In genomic region chr17:57894848-57895247, GRCh38 we compare ENCODE assay signal across 16 cellular contexts. TPM values are rescaled to one million over a fixed set of nuclear protein-coding genes. Genes with fewer than 3 reads are reported as not detected.
DNase-seq lines count a peak whose midpoint lies in the region; ATAC-seq, FAIRE-seq and TF ChIP-seq lines count a peak whose summit lies in the region.
"Had no signal": no experiment of that assay in that cellular context is flagged by ENCODE, and none has a peak within 500 bp of the region (broad histone marks: within the 10 kb centered on the region; RNA-seq: fewer than 3 reads in every experiment).

No MANE protein-coding gene starts in this region.

- peak overlapping the region; percentile 14 for H3K27ac Mint-ChIP-seq in T-helper 2 cell treated with Interferon-gamma antibody and Interleukin-4, amounts not matched to agents 5 μg/mL and 100 μg/mL, for 36 hours
- no peak overlapping the region for H3K27ac Mint-ChIP-seq in activated CD8-positive, alpha-beta T cell treated with anti-CD3 and anti-CD28 coated beads for 36 hours
- no peak overlapping the region for H3K27ac Mint-ChIP-seq in activated T-helper 1 cell treated with anti-CD3 and anti-CD28 coated beads, Interleukin-12 subunit alpha, Interleukin-12 subunit beta, Interleukin-2, Interleukin-4 antibody, amounts not matched to agents 30 ng/mL and 10 ng/mL and 1 ng/mL, durations not matched to agents 14 hours and 24 hours and 36 hours

- H3K27me3 ChIP-seq in layer of hippocampus (ENCODE audit: control insufficient read depth, insufficient read depth, low read length) (no peaks in the 10 kb centered on the region), stomach (no peaks in the 10 kb centered on the region)
- H3K27me3 ChIP-seq: BLaER1, cardiac muscle cell, left lung had no signal

- TF ChIP-seq EP300 in stomach (IDR thresholded peaks at IDR 0.05), result no peak

- no peak for ATAC-seq in HG03025 (IDR thresholded peaks at IDR 0.05; ENCODE audit: low FRiP score, unreplicated experiment)
- ATAC-seq in activated CD8-positive, alpha-beta T cell treated with anti-CD3 and anti-CD28 coated beads for 36 hours, result no peak
- ATAC-seq: left lung had no signal

- 90 to 97% (median 94%) methylated on average over 1 of the region's 1 CpG for WGBS in stomach, 5 donors
- WGBS in lower leg skin, 2 donors, result 93% methylated on average over 1 of the region's 1 CpG

- no peak overlapping the region for H3K4me3 Mint-ChIP-seq in T-helper 2 cell treated with Interferon-gamma antibody and Interleukin-4, amounts not matched to agents 5 μg/mL and 100 μg/mL, for 36 hours
- no peak overlapping the region for H3K4me3 Mint-ChIP-seq in activated CD8-positive, alpha-beta T cell treated with anti-CD3 and anti-CD28 coated beads for 36 hours
- no peak overlapping the region for H3K4me3 Mint-ChIP-seq in activated T-helper 1 cell treated with anti-CD3 and anti-CD28 coated beads, Interleukin-12 subunit alpha, Interleukin-12 subunit beta, Interleukin-2, Interleukin-4 antibody, amounts not matched to agents 30 ng/mL and 10 ng/mL and 1 ng/mL, durations not matched to agents 14 hours and 24 hours and 36 hours

- peaks cover 17% of the 10 kb centered on the region for H3K4me1 Mint-ChIP-seq in T-helper 2 cell treated with Interferon-gamma antibody and Interleukin-4, amounts not matched to agents 5 μg/mL and 100 μg/mL, for 36 hours (ENCODE audit: low read depth)
- no peaks in the 10 kb centered on the region for H3K4me1 Mint-ChIP-seq in activated CD8-positive, alpha-beta T cell treated with anti-CD3 and anti-CD28 coated beads for 36 hours (ENCODE audit: low read depth)
- no peaks in the 10 kb centered on the region for H3K4me1 Mint-ChIP-seq in activated T-helper 1 cell treated with anti-CD3 and anti-CD28 coated beads, Interleukin-12 subunit alpha, Interleukin-12 subunit beta, Interleukin-2, Interleukin-4 antibody, amounts not matched to agents 30 ng/mL and 10 ng/mL and 1 ng/mL, durations not matched to agents 14 hours and 24 hours and 36 hours (ENCODE audit: low read depth)

- TF ChIP-seq CTCF in stomach (IDR thresholded peaks at IDR 0.05) (no peak), lower leg skin (IDR thresholded peaks at IDR 0.05) (no peak)
- TF ChIP-seq CTCF in activated CD8-positive, alpha-beta T cell treated with anti-CD3 and anti-CD28 coated beads for 36 hours (IDR thresholded peaks at IDR 0.05), result no peak

- no peaks in the 10 kb centered on the region for H3K9me3 Mint-ChIP-seq in T-helper 2 cell treated with Interferon-gamma antibody and Interleukin-4, amounts not matched to agents 5 μg/mL and 100 μg/mL, for 36 hours
- H3K9me3 Mint-ChIP-seq in activated CD8-positive, alpha-beta T cell treated with anti-CD3 and anti-CD28 coated beads for 36 hours, result no peaks in the 10 kb centered on the region
- no peaks in the 10 kb centered on the region for H3K9me3 Mint-ChIP-seq in activated T-helper 1 cell treated with anti-CD3 and anti-CD28 coated beads, Interleukin-12 subunit alpha, Interleukin-12 subunit beta, Interleukin-2, Interleukin-4 antibody, amounts not matched to agents 30 ng/mL and 10 ng/mL and 1 ng/mL, durations not matched to agents 14 hours and 24 hours and 36 hours

- no peaks in the 10 kb centered on the region for H3K9me3 ChIP-seq in stomach
- H3K9me3 ChIP-seq: BLaER1, left lung had no signal

- POLR2A ChIA-PET in activated CD8-positive, alpha-beta T cell treated with anti-CD3 and anti-CD28 coated beads for 36 hours (lab: Charles Lee), result interaction anchor here (1.0 kb wide), 1 partner anchor 14 kb away, joined by 3 read pairs; no protein-coding TSS in a partner anchor

- TF ChIP-seq POLR2A in GM12891 (IDR thresholded peaks at IDR 0.05; ENCODE audit: low read depth, low read length), result no peak
- no peak for TF ChIP-seq POLR2A in stomach (IDR thresholded peaks at IDR 0.05)
- no peak for TF ChIP-seq POLR2A in lower leg skin (IDR thresholded peaks at IDR 0.05)

- FAIRE-seq in GM12891 (lab: Jason Lieb, UNC), result peak; percentile 84
- FAIRE-seq: endothelial cell of umbilical vein had no signal

- no peak for DNase-seq in GM12891 (ENCODE audit: insufficient read length, low spot score)
- no peak for DNase-seq in T-helper 2 cell treated with Interferon-gamma antibody and Interleukin-4, amounts not matched to agents 5 μg/mL and 100 μg/mL, for 36 hours (ENCODE audit: low spot score)
- no peak for DNase-seq in stomach
- DNase-seq in lower leg skin (ENCODE audit: low spot score in 2 of 2), result no peak
- DNase-seq in activated CD8-positive, alpha-beta T cell treated with anti-CD3 and anti-CD28 coated beads for 36 hours, result no peak
- DNase-seq in activated T-helper 1 cell treated with anti-CD3 and anti-CD28 coated beads, Interleukin-12 subunit alpha, Interleukin-12 subunit beta, Interleukin-2, Interleukin-4 antibody, amounts not matched to agents 30 ng/mL and 10 ng/mL and 1 ng/mL, durations not matched to agents 14 hours and 24 hours and 36 hours (ENCODE audit: low spot score), result no peak
- DNase-seq: DMS79 treated with DMSO at 0.1 percent for 48 hours, left lung, NCI-H82, SHP77, T-helper 9 cell had no signal

- intact Hi-C loops in stomach (cut with DNase I; ENCODE audit: low total_unique reads) (loop anchor here (10.0 kb wide), 1 partner anchor 60 kb away; the partner anchor contains the start of gene CUEDC1), lower leg skin (cut with DNase I; ENCODE audit: low total_unique reads) (no loop called here)
- intact Hi-C loops in activated CD8-positive, alpha-beta T cell treated with anti-CD3 and anti-CD28 coated beads for 36 hours (cut with micrococcal nuclease), result no loop called here
- intact Hi-C loops in activated T-helper 1 cell treated with anti-CD3 and anti-CD28 coated beads, Interleukin-12 subunit alpha, Interleukin-12 subunit beta, Interleukin-2, Interleukin-4 antibody, amounts not matched to agents 30 ng/mL and 10 ng/mL and 1 ng/mL, durations not matched to agents 14 hours and 24 hours and 36 hours (cut with micrococcal nuclease), result loop anchor here (10.0 kb wide), 1 partner anchor 280 kb away; no protein-coding TSS in a partner anchor

- CTCF ChIA-PET in activated CD8-positive, alpha-beta T cell treated with anti-CD3 and anti-CD28 coated beads for 36 hours (lab: Charles Lee), result interaction anchor here (1.2 to 1.7 kb wide), 2 partner anchors 36 to 105 kb away, joined by 3 to 4 read pairs; no protein-coding TSS in a partner anchor

- no peaks in the 10 kb centered on the region for H3K36me3 ChIP-seq in stomach
- H3K36me3 ChIP-seq: BLaER1, cardiac muscle cell, left lung had no signal

- H3K27ac ChIP-seq in layer of hippocampus (ENCODE audit: low read depth, low read length), result peak overlapping the region; percentile 64
- H3K27ac ChIP-seq in stomach, result peak overlapping the region; percentile 43 to 95 (median 91)
- H3K27ac ChIP-seq: BLaER1, cardiac muscle cell had no signal

- H3K4me3 ChIP-seq in stomach (no peak overlapping the region), lower leg skin (ENCODE audit: low read depth, poor library complexity, severe bottlenecking) (no peak overlapping the region)
- H3K4me3 ChIP-seq: BLaER1, cardiac muscle cell had no signal

- peaks cover 71 to 93% (median 89%) of the 10 kb centered on the region in 4 donors for H3K4me1 ChIP-seq in stomach

- H3K27me3 Mint-ChIP-seq in T-helper 2 cell treated with Interferon-gamma antibody and Interleukin-4, amounts not matched to agents 5 μg/mL and 100 μg/mL, for 36 hours (ENCODE audit: low read depth), result no peaks in the 10 kb centered on the region
- H3K27me3 Mint-ChIP-seq in activated CD8-positive, alpha-beta T cell treated with anti-CD3 and anti-CD28 coated beads for 36 hours, result peaks cover 2% of the 10 kb centered on the region
- H3K27me3 Mint-ChIP-seq in activated T-helper 1 cell treated with anti-CD3 and anti-CD28 coated beads, Interleukin-12 subunit alpha, Interleukin-12 subunit beta, Interleukin-2, Interleukin-4 antibody, amounts not matched to agents 30 ng/mL and 10 ng/mL and 1 ng/mL, durations not matched to agents 14 hours and 24 hours and 36 hours (ENCODE audit: insufficient read depth), result peaks cover 6% of the 10 kb centered on the region

- no peaks in the 10 kb centered on the region for H3K36me3 Mint-ChIP-seq in T-helper 2 cell treated with Interferon-gamma antibody and Interleukin-4, amounts not matched to agents 5 μg/mL and 100 μg/mL, for 36 hours (ENCODE audit: low read depth)
- no peaks in the 10 kb centered on the region for H3K36me3 Mint-ChIP-seq in activated CD8-positive, alpha-beta T cell treated with anti-CD3 and anti-CD28 coated beads for 36 hours (ENCODE audit: low read depth)
- no peaks in the 10 kb centered on the region for H3K36me3 Mint-ChIP-seq in activated T-helper 1 cell treated with anti-CD3 and anti-CD28 coated beads, Interleukin-12 subunit alpha, Interleukin-12 subunit beta, Interleukin-2, Interleukin-4 antibody, amounts not matched to agents 30 ng/mL and 10 ng/mL and 1 ng/mL, durations not matched to agents 14 hours and 24 hours and 36 hours (ENCODE audit: low read depth)

TF ChIP-seq in GM12891, 5 proteins besides CTCF, POLR2A, EP300 and RAD21:
- no peak for TF ChIP-seq POLR2AphosphoS5 (IDR thresholded peaks at IDR 0.05; ENCODE audit: low read depth, low read length)
- TF ChIP-seq TAF1 (IDR thresholded peaks at IDR 0.05; ENCODE audit: low read depth, low read length), result no peak
- TF ChIP-seq PAX5 (IDR thresholded peaks at IDR 0.05; ENCODE audit: insufficient read depth, low read length, severe bottlenecking), result no peak
- TF ChIP-seq SPI1 (IDR thresholded peaks at IDR 0.05; ENCODE audit: low read depth, low read length), result no peak
- no peak for TF ChIP-seq POU2F2 (IDR thresholded peaks at IDR 0.05; ENCODE audit: low read depth, low read length)

RNA-seq across cellular contexts. Expression of gene MRPS23, which starts 45.0 kb away (rescaled TPM):
- polyA plus RNA-seq in GM12891 (2012; ENCODE audit: low read depth, missing spikeins), result 68.2 TPM
- total RNA-seq in stomach, result 10 to 100 TPM in 4 of 5 donors, not detected in 1; 12.6 to 26.8 (median 16.8) TPM
- polyA plus RNA-seq in stomach, result 10 to 100 TPM; 25.1 to 43.3 (median 34.2) TPM
- total RNA-seq in lower leg skin, result 10 to 100 TPM; 12.2 to 17.8 (median 15.0) TPM
- total RNA-seq in activated CD8-positive, alpha-beta T cell treated with anti-CD3 and anti-CD28 coated beads for 36 hours, result 10 to 100 TPM; 69.5 to 70.0 TPM
- total RNA-seq in activated T-helper 1 cell treated with anti-CD3 and anti-CD28 coated beads, Interleukin-12 subunit alpha, Interleukin-12 subunit beta, Interleukin-2, Interleukin-4 antibody, amounts not matched to agents 30 ng/mL and 10 ng/mL and 1 ng/mL, durations not matched to agents 14 hours and 24 hours and 36 hours, result 79.6 and 87.0 TPM in 2 replicates

Comparison
In these comparisons a context has a peak if more than half of its experiments do, and no peak if none do; other contexts are left out.
1. intact Hi-C loops: an anchor here in stomach (10.0 kb wide) and activated T-helper 1 cell treated with anti-CD3 and anti-CD28 coated beads, Interleukin-12 subunit alpha, Interleukin-12 subunit beta, Interleukin-2, Interleukin-4 antibody, amounts not matched to agents 30 ng/mL and 10 ng/mL and 1 ng/mL, durations not matched to agents 14 hours and 24 hours and 36 hours (10.0 kb wide); none called in lower leg skin and activated CD8-positive, alpha-beta T cell treated with anti-CD3 and anti-CD28 coated beads for 36 hours.